Comparison of ENCODE assay signal across 8 cellular contexts in genomic region chr19:18940791-18941627, GRCh38. TPM values are rescaled to one million over a fixed set of nuclear protein-coding genes. Genes with fewer than 3 reads are reported as not detected.
DNase-seq lines count a peak whose midpoint lies in the region; ATAC-seq and TF ChIP-seq lines count a peak whose summit lies in the region.

Gene HOMER3 (minus strand): TSS chr19:18941217. CDS start chr19:18938982, 2,235 bp downstream.

- H3K4me1 ChIP-seq in SK-N-SH (ENCODE audit: control insufficient read depth in 1 of 2, insufficient read depth in 2 of 2, low read depth in 1 of 2, low read length in 1 of 2) = peaks cover 0 to 10% of the 10 kb centered on the region in 2 experiments; a peak in 1 of 4 replicates

- H3K9me3 ChIP-seq in SK-N-SH = no peaks in the 10 kb centered on the region

- H3K4me2 ChIP-seq in SK-N-SH = peak within 1 kb of the TSS; percentile 97

- H3K9me3 Mint-ChIP-seq in activated naive CD8-positive, alpha-beta T cell treated with anti-CD3 and anti-CD28 coated beads for 36 hours = no peaks in the 10 kb centered on the region
- no peaks in the 10 kb centered on the region for H3K9me3 Mint-ChIP-seq in osteocyte (ENCODE audit: unreplicated experiment)

- peak within 1 kb of the TSS; percentile 44 to 70; a peak in 3 of 4 replicates for H3K27ac ChIP-seq in SK-N-SH (ENCODE audit: low read depth in 2 of 2, low read length in 1 of 2)
- H3K27ac ChIP-seq in temporal lobe (ENCODE audit: low read depth, low read length) = no peak within 1 kb of the TSS

- peak within 1 kb of the TSS; percentile 55 for H3K4me3 Mint-ChIP-seq in activated naive CD8-positive, alpha-beta T cell treated with anti-CD3 and anti-CD28 coated beads for 36 hours
- H3K4me3 Mint-ChIP-seq in osteocyte (ENCODE audit: unreplicated experiment) = peak within 1 kb of the TSS; percentile 88

- ATAC-seq in Right ventricle myocardium inferior (peak; percentile 86), GM21717 (IDR thresholded peaks at IDR 0.05; ENCODE audit: unreplicated experiment) (no peak)

- H3K9me2 ChIP-seq in SK-N-SH = no peaks in the 10 kb centered on the region

- TF ChIP-seq CTCF in SK-N-SH (IDR thresholded peaks at IDR 0.05) (no peak), osteocyte (IDR thresholded peaks at IDR 0.05) (peak; percentile 35)

- intact Hi-C loops in Right ventricle myocardium inferior (cut with DNase I) = no loop called here

- peaks cover 3% of the 10 kb centered on the region for H3F3A ChIP-seq in SK-N-SH (replicated peaks; ENCODE audit: insufficient read depth)

- H2AFZ ChIP-seq in SK-N-SH (ENCODE audit: low read depth) = peak within 1 kb of the TSS; percentile 68; the same call in 1 of the 2 replicates

- peak within 1 kb of the TSS; percentile 68 to 87 for H3K4me3 ChIP-seq in SK-N-SH (ENCODE audit: low read depth in 2 of 2, low read length in 1 of 2)

- CTCF ChIA-PET in SK-N-SH (lab: Yijun Ruan, JAX) = interaction anchor here (0.6 to 1.7 kb wide), 7 partner anchors 8 to 54 kb away, joined by 3 to 8 read pairs (median 3); partner anchors contain the start of genes COPE and DDX49

- peaks cover 5% of the 10 kb centered on the region for H3K4me1 Mint-ChIP-seq in activated naive CD8-positive, alpha-beta T cell treated with anti-CD3 and anti-CD28 coated beads for 36 hours
- peaks cover 12% of the 10 kb centered on the region for H3K4me1 Mint-ChIP-seq in osteocyte (ENCODE audit: unreplicated experiment)

- H3K36me3 ChIP-seq in SK-N-SH (replicated peaks in 1 of 2; ENCODE audit: control insufficient read depth in 1 of 2, insufficient read depth in 2 of 2, low read length in 1 of 2) = peaks cover 3 to 13% of the 10 kb centered on the region in 2 experiments

- H3K27me3 ChIP-seq in SK-N-SH (ENCODE audit: insufficient read depth) = no peaks in the 10 kb centered on the region

- no peaks in the 10 kb centered on the region for H3K36me3 Mint-ChIP-seq in activated naive CD8-positive, alpha-beta T cell treated with anti-CD3 and anti-CD28 coated beads for 36 hours
- peaks cover 5% of the 10 kb centered on the region for H3K36me3 Mint-ChIP-seq in osteocyte (ENCODE audit: unreplicated experiment)

- peak within 1 kb of the TSS; percentile 93 for H3K9ac ChIP-seq in SK-N-SH

- no peak within 1 kb of the TSS for H3K27ac Mint-ChIP-seq in activated naive CD8-positive, alpha-beta T cell treated with anti-CD3 and anti-CD28 coated beads for 36 hours
- H3K27ac Mint-ChIP-seq in osteocyte (ENCODE audit: unreplicated experiment) = peak within 1 kb of the TSS; percentile 77

- 0 out of 2 replicates have a peak, but pooled peaks cover 5% of the 10 kb centered on the region for H4K20me1 ChIP-seq in SK-N-SH (ENCODE audit: insufficient read depth)

- WGBS in SK-N-SH (ENCODE audit: low lambda C conversion rate) = 4% methylated on average over 42 of the region's 81 CpGs

- POLR2A ChIA-PET in SK-N-SH (lab: Yijun Ruan, JAX) = no interaction called here

- no peak for TF ChIP-seq EP300 in SK-N-SH (IDR thresholded peaks at IDR 0.05; ENCODE audit: borderline replicate concordance in 1 of 2, low read depth in 1 of 2, low read length in 1 of 2)

- peaks cover 35% of the 10 kb centered on the region for H3K79me2 ChIP-seq in SK-N-SH (ENCODE audit: insufficient read depth)

- peaks cover 44% of the 10 kb centered on the region for H3K27me3 Mint-ChIP-seq in activated naive CD8-positive, alpha-beta T cell treated with anti-CD3 and anti-CD28 coated beads for 36 hours
- H3K27me3 Mint-ChIP-seq in osteocyte (ENCODE audit: unreplicated experiment) = no peaks in the 10 kb centered on the region

- DNase-seq in COLO829 (ENCODE audit: low spot score) (peak; percentile 85), HS-27A (ENCODE audit: low read depth) (peak; percentile 1), SK-N-SH (peak; percentile 99), Right ventricle myocardium inferior (ENCODE audit: missing footprints) (peak; percentile 94), osteocyte (ENCODE audit: extremely low spot score, unreplicated experiment) (peak; percentile 93)
- DNase-seq in activated naive CD8-positive, alpha-beta T cell treated with anti-CD3 and anti-CD28 coated beads for 36 hours = peak; percentile 76

- TF ChIP-seq RAD21 in SK-N-SH (IDR thresholded peaks at IDR 0.05; ENCODE audit: low read length) = no peak

TF ChIP-seq in SK-N-SH, 30 proteins besides CTCF, POLR2A, EP300 and RAD21:
- TF ChIP-seq CHD2 (IDR thresholded peaks at IDR 0.05; ENCODE audit: low read length, partially characterized antibody) (peak; percentile 88), MAX (IDR thresholded peaks at IDR 0.05; ENCODE audit: low read depth) (no peak), REST (IDR thresholded peaks at IDR 0.05; ENCODE audit: low read depth, low read length) (no peak), FOXM1 (IDR thresholded peaks at IDR 0.05; ENCODE audit: low read depth) (no peak), PBX3 (IDR thresholded peaks at IDR 0.05) (no peak)

RNA-seq across cellular contexts. Expression of gene HOMER3, which starts in this region (rescaled TPM):
- 81.0 and 83.0 TPM in 2 replicates for polyA plus RNA-seq in SK-N-SH (2012; rRNA removed)
- polyA plus RNA-seq in SK-N-SH (2012; cell fraction: cytosol; rRNA removed) = 47.0 and 68.7 TPM in 2 replicates
- 122 and 185 TPM in 2 replicates for polyA plus RNA-seq in SK-N-SH (2012; cell fraction: nucleus; rRNA removed)
- not detected for total RNA-seq in activated naive CD8-positive, alpha-beta T cell treated with anti-CD3 and anti-CD28 coated beads for 36 hours
- 15.2 TPM for total RNA-seq in Right ventricle myocardium inferior
- 68.8 and 68.9 TPM in 2 replicates for total RNA-seq in osteocyte
- 17.7 TPM for total RNA-seq in temporal lobe

Comparison
In these comparisons a context has a peak if more than half of its experiments do, and no peak if none do; other contexts are left out.
1. RNA of gene HOMER3 (total RNA-seq): 68.8 to 68.9 TPM in osteocyte, 17.7 TPM in temporal lobe (single experiment) and 15.2 TPM in Right ventricle myocardium inferior (single experiment); not detected in activated naive CD8-positive, alpha-beta T cell treated with anti-CD3 and anti-CD28 coated beads for 36 hours; every median in the first group is over 10 times any median in the second.
2. Peak in DNase-seq in activated naive CD8-positive, alpha-beta T cell treated with anti-CD3 and anti-CD28 coated beads for 36 hours; RNA of the gene not detected or under 1 TPM.
3. DNase-seq: peak in every context shown above with its lines; median percentile 99 in SK-N-SH; 94 in Right ventricle myocardium inferior; 93 in osteocyte; 85 in COLO829; 76 in activated naive CD8-positive, alpha-beta T cell treated with anti-CD3 and anti-CD28 coated beads for 36 hours; 1 in HS-27A.